Comparison of ENCODE assay signal across 9 cellular contexts in the genomic region with DNA sequence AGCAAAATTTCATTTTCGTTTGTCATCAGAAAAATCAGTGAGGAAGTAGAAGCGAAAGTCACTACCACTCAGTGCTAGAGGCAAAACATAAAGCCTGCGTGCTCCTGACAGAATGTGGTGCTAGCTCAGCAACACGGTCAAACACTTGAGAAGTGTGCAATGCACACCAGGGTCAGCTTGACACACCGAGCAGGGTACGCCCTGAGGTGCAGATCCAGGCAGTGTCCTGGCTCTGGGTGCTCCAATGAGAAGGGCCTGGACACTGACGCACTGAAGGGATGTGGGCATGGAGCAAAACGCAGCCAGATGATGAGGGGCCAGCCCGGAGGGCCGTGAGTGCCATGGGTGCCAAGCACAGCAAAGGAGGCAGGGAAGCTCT. TPM values are rescaled to one million over a fixed set of nuclear protein-coding genes. Genes with fewer than 3 reads are reported as not detected.
DNase-seq lines count a peak whose midpoint lies in the region; ATAC-seq and TF ChIP-seq lines count a peak whose summit lies in the region.
"Had no signal": no experiment of that assay in that cellular context is flagged by ENCODE, and none has a peak within 500 bp of the region (broad histone marks: within the 10 kb centered on the region; RNA-seq: fewer than 3 reads in every experiment).

No MANE protein-coding gene starts in this region.

- no peaks in the 10 kb centered on the region for H3F3A ChIP-seq in SK-N-SH (replicated peaks; ENCODE audit: insufficient read depth)

- intact Hi-C loops in adrenal gland (cut with DNase I): no loop called here

- H3K36me3 ChIP-seq in CD4-positive, CD25-positive, alpha-beta regulatory T cell (ENCODE audit: control insufficient read depth, insufficient read depth, low read length): peaks cover 31% of the 10 kb centered on the region
- peaks cover 0 to 10% of the 10 kb centered on the region in 2 donors for H3K36me3 ChIP-seq in adrenal gland (replicated peaks in 1 of 2)
- peaks cover 0 to 22% of the 10 kb centered on the region in 2 experiments for H3K36me3 ChIP-seq in SK-N-SH (replicated peaks in 1 of 2; ENCODE audit: control insufficient read depth in 1 of 2, insufficient read depth in 2 of 2, low read length in 1 of 2)

- H3K27ac Mint-ChIP-seq in CD4-positive, CD25-positive, alpha-beta regulatory T cell: peak overlapping the region; percentile 97 to 100 (median 99)
- peak overlapping the region; percentile 92 for H3K27ac Mint-ChIP-seq in stimulated activated effector memory CD8-positive, alpha-beta T cell treated with anti-CD3 and anti-CD28 coated beads, Interleukin-12 subunit alpha, Interleukin-12 subunit beta, amount 100 ng/mL, for 72 hours

- CTCF ChIA-PET in SK-N-SH (lab: Yijun Ruan, JAX): interaction anchor here (0.6 to 3.4 kb wide), 12 partner anchors 10 to 550 kb away, joined by 3 to 24 read pairs (median 6); no protein-coding TSS in a partner anchor

- TF ChIP-seq EP300 in SK-N-SH (IDR thresholded peaks at IDR 0.05; ENCODE audit: borderline replicate concordance in 1 of 2, low read depth in 1 of 2, low read length in 1 of 2): no peak

- H3K4me1 ChIP-seq in CD4-positive, CD25-positive, alpha-beta regulatory T cell (ENCODE audit: control insufficient read depth, insufficient read depth, low read length, poor library complexity, severe bottlenecking): peaks cover 72% of the 10 kb centered on the region
- peaks cover under 1 to 5% of the 10 kb centered on the region in 2 donors for H3K4me1 ChIP-seq in adrenal gland (replicated peaks in 1 of 2)
- peaks cover 0 to 4% of the 10 kb centered on the region in 2 experiments; a peak in 1 of 4 replicates for H3K4me1 ChIP-seq in SK-N-SH (ENCODE audit: control insufficient read depth in 1 of 2, insufficient read depth in 2 of 2, low read depth in 1 of 2, low read length in 1 of 2)
- H3K4me1 ChIP-seq: pancreas had no signal

- peaks cover 17% of the 10 kb centered on the region for H3K36me3 Mint-ChIP-seq in CD4-positive, CD25-positive, alpha-beta regulatory T cell
- peaks cover 66% of the 10 kb centered on the region for H3K36me3 Mint-ChIP-seq in stimulated activated effector memory CD8-positive, alpha-beta T cell treated with anti-CD3 and anti-CD28 coated beads, Interleukin-12 subunit alpha, Interleukin-12 subunit beta, amount 100 ng/mL, for 72 hours

- H3K4me1 Mint-ChIP-seq in CD4-positive, CD25-positive, alpha-beta regulatory T cell: peaks cover 20 to 78% (median 44%) of the 10 kb centered on the region in 4 donors
- peaks cover 52% of the 10 kb centered on the region for H3K4me1 Mint-ChIP-seq in stimulated activated effector memory CD8-positive, alpha-beta T cell treated with anti-CD3 and anti-CD28 coated beads, Interleukin-12 subunit alpha, Interleukin-12 subunit beta, amount 100 ng/mL, for 72 hours

- peak in 2 of 3 donors; percentile 62 to 85 for DNase-seq in CD4-positive, CD25-positive, alpha-beta regulatory T cell
- DNase-seq in adrenal gland: peak in 1 of 7 donors; percentile 35
- DNase-seq in stimulated activated effector memory CD8-positive, alpha-beta T cell treated with anti-CD3 and anti-CD28 coated beads, Interleukin-12 subunit alpha, Interleukin-12 subunit beta, amount 100 ng/mL, for 72 hours (ENCODE audit: low spot score in 2 of 2): peak; percentile 21 to 61
- no peak for DNase-seq in pons (ENCODE audit: low spot score)
- no peak for DNase-seq in SK-N-SH
- no peak for DNase-seq in NCI-H1436 (lab: John Stamatoyannopoulos, UW)
- DNase-seq: pancreas had no signal

- H3K9me3 Mint-ChIP-seq in CD4-positive, CD25-positive, alpha-beta regulatory T cell: no peaks in the 10 kb centered on the region
- H3K9me3 Mint-ChIP-seq in stimulated activated effector memory CD8-positive, alpha-beta T cell treated with anti-CD3 and anti-CD28 coated beads, Interleukin-12 subunit alpha, Interleukin-12 subunit beta, amount 100 ng/mL, for 72 hours: no peaks in the 10 kb centered on the region

- H4K20me1 ChIP-seq in SK-N-SH (ENCODE audit: insufficient read depth): no peaks in the 10 kb centered on the region

- peak overlapping the region; percentile 86 for H3K4me3 ChIP-seq in CD4-positive, CD25-positive, alpha-beta regulatory T cell (ENCODE audit: low read depth, low read length)
- H3K4me3 ChIP-seq in adrenal gland: no peak overlapping the region
- H3K4me3 ChIP-seq in SK-N-SH (ENCODE audit: low read depth in 2 of 2, low read length in 1 of 2): no peak overlapping the region
- H3K4me3 ChIP-seq: pancreas had no signal

- H3K27me3 ChIP-seq in CD4-positive, CD25-positive, alpha-beta regulatory T cell (ENCODE audit: control insufficient read depth, insufficient read depth, low read length): no peaks in the 10 kb centered on the region
- H3K27me3 ChIP-seq in adrenal gland (no peaks in the 10 kb centered on the region), SK-N-SH (ENCODE audit: insufficient read depth) (no peaks in the 10 kb centered on the region)
- H3K27me3 ChIP-seq: pancreas had no signal

- peak; percentile 37 to 39 for ATAC-seq in CD4-positive, CD25-positive, alpha-beta regulatory T cell (ENCODE audit: low read depth in 2 of 2)
- ATAC-seq in GM19328 (IDR thresholded peaks at IDR 0.05; ENCODE audit: unreplicated experiment): peak; percentile 38
- peak; percentile 42 for ATAC-seq in HG03196 (IDR thresholded peaks at IDR 0.05; ENCODE audit: unreplicated experiment)
- peak; percentile 57 for ATAC-seq in stimulated activated effector memory CD8-positive, alpha-beta T cell treated with anti-CD3 and anti-CD28 coated beads, Interleukin-12 subunit alpha, Interleukin-12 subunit beta, amount 100 ng/mL, for 72 hours

- TF ChIP-seq RAD21 in SK-N-SH (IDR thresholded peaks at IDR 0.05; ENCODE audit: low read length): no peak

- peak overlapping the region; percentile 78 to 90 (median 86) for H3K4me3 Mint-ChIP-seq in CD4-positive, CD25-positive, alpha-beta regulatory T cell
- peak overlapping the region; percentile 85 for H3K4me3 Mint-ChIP-seq in stimulated activated effector memory CD8-positive, alpha-beta T cell treated with anti-CD3 and anti-CD28 coated beads, Interleukin-12 subunit alpha, Interleukin-12 subunit beta, amount 100 ng/mL, for 72 hours

- no peaks in the 10 kb centered on the region for H3K9me2 ChIP-seq in SK-N-SH

- H3K9ac ChIP-seq in SK-N-SH: no peak overlapping the region

- H3K79me2 ChIP-seq in SK-N-SH (ENCODE audit: insufficient read depth): no peaks in the 10 kb centered on the region

- H3K9me3 ChIP-seq in CD4-positive, CD25-positive, alpha-beta regulatory T cell (ENCODE audit: control insufficient read depth in 2 of 2, low read length in 2 of 2): no peaks in the 10 kb centered on the region
- no peaks in the 10 kb centered on the region for H3K9me3 ChIP-seq in adrenal gland (replicated peaks in 1 of 3)
- no peaks in the 10 kb centered on the region for H3K9me3 ChIP-seq in SK-N-SH
- H3K9me3 ChIP-seq: pancreas had no signal

- 75 to 80% (median 78%) methylated on average over 9 to 10 of the region's 10 CpGs for WGBS in adrenal gland, 4 donors
- 84% methylated on average over 7 of the region's 10 CpGs for WGBS in SK-N-SH (ENCODE audit: low lambda C conversion rate)

- no peak for TF ChIP-seq CTCF in adrenal gland (IDR thresholded peaks at IDR 0.05)
- no peak for TF ChIP-seq CTCF in SK-N-SH (IDR thresholded peaks at IDR 0.05)

- H3K27ac ChIP-seq in CD4-positive, CD25-positive, alpha-beta regulatory T cell (ENCODE audit: insufficient read depth, low read length, poor library complexity, severe bottlenecking): peak overlapping the region; percentile 95
- H3K27ac ChIP-seq in adrenal gland: peak overlapping the region in 3 of 5 donors; percentile 16 to 75 (median 67)
- no peak overlapping the region for H3K27ac ChIP-seq in SK-N-SH (ENCODE audit: low read depth in 2 of 2, low read length in 1 of 2)

- POLR2A ChIA-PET in SK-N-SH (lab: Yijun Ruan, JAX): no interaction called here

- H2AFZ ChIP-seq in SK-N-SH (ENCODE audit: low read depth): no peak overlapping the region

- TF ChIP-seq POLR2A in adrenal gland (IDR thresholded peaks at IDR 0.05): no peak

- no peaks in the 10 kb centered on the region for H3K27me3 Mint-ChIP-seq in CD4-positive, CD25-positive, alpha-beta regulatory T cell

- no peak overlapping the region for H3K4me2 ChIP-seq in SK-N-SH

TF ChIP-seq in SK-N-SH, 30 proteins besides CTCF, POLR2A, EP300 and RAD21 (continues in another document):
- TF ChIP-seq NFIC (IDR thresholded peaks at IDR 0.05; ENCODE audit: borderline replicate concordance) (no peak), FOXM1 (IDR thresholded peaks at IDR 0.05; ENCODE audit: low read depth) (no peak), JUND (IDR thresholded peaks at IDR 0.05) (no peak), RXRA (IDR thresholded peaks at IDR 0.05; ENCODE audit: borderline replicate concordance, low read depth) (no peak), CHD2 (IDR thresholded peaks at IDR 0.05; ENCODE audit: low read length, partially characterized antibody) (no peak), MXI1 (IDR thresholded peaks at IDR 0.05; ENCODE audit: low read depth, low read length) (no peak), POLR2AphosphoS5 (IDR thresholded peaks at IDR 0.05; ENCODE audit: low read depth, low read length) (no peak), YY1 (IDR thresholded peaks at IDR 0.05; ENCODE audit: low read depth) (no peak), MEF2A (IDR thresholded peaks at IDR 0.05; ENCODE audit: borderline replicate concordance, low read depth) (no peak)
- TF ChIP-seq, protein P1, sequence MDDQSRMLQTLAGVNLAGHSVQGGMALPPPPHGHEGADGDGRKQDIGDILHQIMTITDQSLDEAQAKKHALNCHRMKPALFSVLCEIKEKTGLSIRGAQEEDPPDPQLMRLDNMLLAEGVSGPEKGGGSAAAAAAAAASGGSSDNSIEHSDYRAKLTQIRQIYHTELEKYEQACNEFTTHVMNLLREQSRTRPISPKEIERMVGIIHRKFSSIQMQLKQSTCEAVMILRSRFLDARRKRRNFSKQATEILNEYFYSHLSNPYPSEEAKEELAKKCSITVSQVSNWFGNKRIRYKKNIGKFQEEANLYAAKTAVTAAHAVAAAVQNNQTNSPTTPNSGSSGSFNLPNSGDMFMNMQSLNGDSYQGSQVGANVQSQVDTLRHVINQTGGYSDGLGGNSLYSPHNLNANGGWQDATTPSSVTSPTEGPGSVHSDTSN (IDR thresholded peaks at IDR 0.05): no peak

RNA-seq across cellular contexts. Expression of a gene that starts 5.9 kb away (rescaled TPM):
- 213 TPM for total RNA-seq in CD4-positive, CD25-positive, alpha-beta regulatory T cell
- 100 to 1,000 TPM; 361 to 410 (median 381) TPM for polyA plus RNA-seq in CD4-positive, CD25-positive, alpha-beta regulatory T cell
- 100 to 1,000 TPM in 2 of 8 donors, 10 to 100 TPM in 6; 39.6 to 218 (median 61.6) TPM for total RNA-seq in adrenal gland
- polyA plus RNA-seq in adrenal gland: 10 to 100 TPM; 25.7 to 76.2 (median 56.0) TPM
- polyA plus RNA-seq in SK-N-SH (2012; rRNA removed): 58.4 and 59.2 TPM in 2 replicates
- polyA plus RNA-seq in SK-N-SH (2012; cell fraction: cytosol; rRNA removed): 54.7 and 56.7 TPM in 2 replicates
- 43.6 and 50.8 TPM in 2 replicates for polyA plus RNA-seq in SK-N-SH (2012; cell fraction: nucleus; rRNA removed)

RNA-seq across cellular contexts. Expression of a gene that starts 48.8 kb away (rescaled TPM):
- 32.5 TPM for total RNA-seq in CD4-positive, CD25-positive, alpha-beta regulatory T cell
- 1 to 10 TPM; 5.6 to 9.8 (median 7.4) TPM for polyA plus RNA-seq in CD4-positive, CD25-positive, alpha-beta regulatory T cell
- 10 to 100 TPM; 12.7 to 36.7 (median 16.6) TPM for total RNA-seq in adrenal gland
- 10 to 100 TPM; 10.1 to 20.5 (median 12.9) TPM for polyA plus RNA-seq in adrenal gland
- polyA plus RNA-seq in SK-N-SH (2012; rRNA removed): 7.5 and 9.7 TPM in 2 replicates
- 8.4 and 11.3 TPM in 2 replicates for polyA plus RNA-seq in SK-N-SH (2012; cell fraction: cytosol; rRNA removed)
- polyA plus RNA-seq in SK-N-SH (2012; cell fraction: nucleus; rRNA removed): 17.1 and 27.9 TPM in 2 replicates

Comparison
In these comparisons a context has a peak if more than half of its experiments do, and no peak if none do; other contexts are left out.
1. DNase-seq: peak in CD4-positive, CD25-positive, alpha-beta regulatory T cell (2 of 3) and stimulated activated effector memory CD8-positive, alpha-beta T cell treated with anti-CD3 and anti-CD28 coated beads, Interleukin-12 subunit alpha, Interleukin-12 subunit beta, amount 100 ng/mL, for 72 hours (2 of 2); none in pons (single experiment), SK-N-SH (single experiment) and NCI-H1436 (single experiment).
2. H3K27ac ChIP-seq: peak in CD4-positive, CD25-positive, alpha-beta regulatory T cell (single experiment) and adrenal gland (3 of 5); none in SK-N-SH (0 of 2).
3. Peak in every context shown above with its lines, with median percentiles within 50 percentile points of each other: ATAC-seq.